In genomic region chr2:1253608-1254007, GRCh38 we compare ENCODE assay signal across 19 cellular contexts.
"Had no signal": no experiment of that assay in that cellular context is flagged by ENCODE, and none has a peak within 500 bp of the region (broad histone marks: within the 10 kb centered on the region; RNA-seq: fewer than 3 reads in every experiment).

No MANE protein-coding gene starts in this region.

- H3K4me3 ChIP-seq: esophagus muscularis mucosa, gastrocnemius medialis, heart right ventricle, left lung, lower lobe of right lung, neural progenitor cell, ovary, tibial artery, upper lobe of left lung, vagina had no signal

- ATAC-seq: gastrocnemius medialis; heart right ventricle; left lung; lower lobe of right lung; natural killer cell treated with Interleukin-12 subunit alpha and Interleukin-12 subunit beta and Interleukin-15 and Interleukin-18, amount 100 ng/mL, for 72 hours; right cardiac atrium; stimulated activated effector memory CD8-positive, alpha-beta T cell treated with anti-CD3 and anti-CD28 coated beads, Interleukin-12 subunit alpha, Interleukin-12 subunit beta, amount 100 ng/mL, for 72 hours had no signal

- H3K9ac ChIP-seq: neural progenitor cell had no signal

- H3K27ac ChIP-seq: epithelial cell of prostate, esophagus muscularis mucosa, heart right ventricle, left lung, lower lobe of right lung, neural progenitor cell, ovary, tibial artery, upper lobe of left lung, vagina had no signal

- H3K27me3 ChIP-seq: gastrocnemius medialis, neural progenitor cell, ovary, upper lobe of left lung, vagina had no signal

- H3K36me3 ChIP-seq: esophagus muscularis mucosa, gastrocnemius medialis, heart right ventricle, left lung, lower lobe of right lung, neural progenitor cell, ovary, tibial artery, upper lobe of left lung, vagina had no signal

- H3K9me3 ChIP-seq: esophagus muscularis mucosa, gastrocnemius medialis, heart right ventricle, left lung, lower lobe of right lung, ovary, tibial artery, upper lobe of left lung, vagina had no signal

- DNase-seq: effector memory CD4-positive, alpha-beta T cell; gastrocnemius medialis; heart right ventricle; hypothalamus; left lung; lower lobe of right lung; nucleus accumbens; ovary; right cardiac atrium; stimulated activated CD4-positive, alpha-beta T cell treated with anti-CD3 and anti-CD28 coated beads, Interleukin-4, amount 100 ng/mL, for 1 hour; stimulated activated CD8-positive, alpha-beta memory T cell treated with anti-CD3 and anti-CD28 coated beads, Interleukin-4, amount 100 ng/mL, for 48 hours; tibial artery; upper lobe of left lung had no signal

- H3K4me2 ChIP-seq: neural progenitor cell had no signal

- H3K4me1 ChIP-seq: esophagus muscularis mucosa, gastrocnemius medialis, left lung, lower lobe of right lung, neural progenitor cell, tibial artery, upper lobe of left lung, vagina had no signal
